Comparison of ENCODE assay signal across 8 cellular contexts in the genomic region with DNA sequence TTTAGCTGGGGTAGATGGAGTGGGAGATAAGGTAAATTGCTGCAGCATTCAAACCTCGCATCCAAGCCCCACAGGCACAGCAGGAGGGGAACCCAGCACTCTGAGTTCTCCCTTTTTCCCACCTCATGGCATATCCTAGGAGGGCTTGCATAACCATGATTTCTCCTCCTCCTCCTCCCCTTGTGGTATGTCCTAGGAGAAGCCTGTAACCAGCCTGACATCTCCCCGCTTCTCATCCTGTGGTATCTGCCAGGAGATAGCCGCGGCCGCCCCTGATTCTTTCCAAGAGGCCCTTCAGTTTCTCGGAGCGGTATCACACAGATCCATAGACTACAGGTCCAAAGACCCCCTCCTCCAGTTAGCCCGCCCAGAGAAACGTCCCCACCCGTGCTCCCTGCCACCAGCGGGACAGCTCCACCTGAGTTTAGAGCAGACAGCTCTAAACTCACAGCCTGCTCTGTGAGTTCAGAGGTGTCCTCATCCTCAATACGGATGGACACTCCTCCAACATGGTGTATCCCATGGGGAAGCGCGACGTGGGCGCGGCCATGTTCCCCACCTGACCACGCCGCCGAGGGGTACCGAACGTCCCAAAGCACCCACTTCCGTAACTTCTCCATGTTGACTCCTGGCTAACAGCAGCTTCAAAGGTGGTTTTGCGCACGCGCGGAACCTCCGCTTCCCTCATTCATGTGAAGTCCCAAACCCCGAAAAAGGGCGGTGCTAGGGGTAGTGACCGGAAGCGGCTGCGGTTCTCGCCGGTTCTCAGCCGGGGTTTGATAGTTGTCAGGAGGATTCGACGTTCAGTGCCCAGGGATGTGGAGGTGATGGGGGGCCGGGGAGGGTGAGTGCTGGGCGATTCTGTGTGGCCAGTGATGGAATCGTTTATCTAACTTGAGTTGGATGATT. TPM values are rescaled to one million over a fixed set of nuclear protein-coding genes. Genes with fewer than 3 reads are reported as not detected.
A peak's percentile ranks its signal among the peaks of the same experiment; 100 is the strongest.
DNase-seq lines count a peak whose midpoint lies in the region; ATAC-seq, FAIRE-seq and TF ChIP-seq lines count a peak whose summit lies in the region.

Gene ZNF81 (plus strand): TSS at position 739 of the 909 bp plus-strand sequence. CDS start 9,366 bp downstream, outside the sequence.

- H3K4me3 ChIP-seq in WERI-Rb-1 (ENCODE audit: low read depth, low read length) (peak within 1 kb of the TSS; percentile 59), bronchial epithelial cell (ENCODE audit: low read depth, low read length) (peak within 1 kb of the TSS; percentile 51), iPS-20b (ENCODE audit: low read length) (peak within 1 kb of the TSS; percentile 88), skin epidermis (peak within 1 kb of the TSS; percentile 41 to 58 (median 48))

- H3K9me3 ChIP-seq in WERI-Rb-1 (ENCODE audit: severe bottlenecking), result no peaks in the 10 kb centered on the region
- H3K9me3 ChIP-seq in iPS-20b (ENCODE audit: insufficient read depth, low read depth, low read length), result no peaks in the 10 kb centered on the region

- H3K27me3 ChIP-seq in WERI-Rb-1 (ENCODE audit: insufficient read depth, low read depth, severe bottlenecking) (peaks cover 5% of the 10 kb centered on the region), bronchial epithelial cell (ENCODE audit: control insufficient read depth, insufficient read depth, low read length) (no peaks in the 10 kb centered on the region), iPS-20b (ENCODE audit: insufficient read depth, low read length) (no peaks in the 10 kb centered on the region)

- peak within 1 kb of the TSS; percentile 63 for H3K27ac ChIP-seq in WERI-Rb-1
- peak within 1 kb of the TSS; percentile 74 for H3K27ac ChIP-seq in iPS-20b (ENCODE audit: low read length)
- H3K27ac ChIP-seq in skin epidermis, result peak within 1 kb of the TSS in 19 of 21 experiments; percentile 44 to 82 (median 68)

- peak; percentile 89 for DNase-seq in AG08395 (ENCODE audit: low spot score)
- DNase-seq in NCI-H2227 (lab: John Stamatoyannopoulos, UW; ENCODE audit: unreplicated experiment), result peak; percentile 100
- peak; percentile 98 for DNase-seq in WERI-Rb-1
- DNase-seq in bronchial epithelial cell (ENCODE audit: low read depth), result peak; percentile 90

- ATAC-seq in GM18909 (IDR thresholded peaks at IDR 0.05; ENCODE audit: poor library complexity, unreplicated experiment), result peak; percentile 93
- peak; percentile 85 for ATAC-seq in HG03159 (IDR thresholded peaks at IDR 0.05; ENCODE audit: unreplicated experiment)

- peak within 1 kb of the TSS; percentile 83 for H3K9ac ChIP-seq in iPS-20b (ENCODE audit: low read depth, low read length)

- no peak for TF ChIP-seq CTCF in WERI-Rb-1 (IDR thresholded peaks at IDR 0.05; ENCODE audit: low read depth, low read length)
- TF ChIP-seq CTCF in bronchial epithelial cell (IDR thresholded peaks at IDR 0.05; ENCODE audit: insufficient read depth, low read length, severe bottlenecking), result no peak

- peaks cover 6% of the 10 kb centered on the region; the same call in 1 of the 2 replicates for H3K4me1 ChIP-seq in iPS-20b (ENCODE audit: insufficient read depth, low read length)

- peak; percentile 83 for FAIRE-seq in bronchial epithelial cell (lab: Jason Lieb, UNC)

- no peaks in the 10 kb centered on the region for H3K36me3 ChIP-seq in WERI-Rb-1
- no peaks in the 10 kb centered on the region for H3K36me3 ChIP-seq in bronchial epithelial cell (ENCODE audit: control insufficient read depth, insufficient read depth, low read length)
- H3K36me3 ChIP-seq in iPS-20b (ENCODE audit: insufficient read depth, low read depth, low read length), result no peaks in the 10 kb centered on the region

RNA-seq across cellular contexts. Expression of gene ZNF81, which starts in this region (rescaled TPM):
- 2.4 and 3.8 TPM in 2 replicates for total RNA-seq in bronchial epithelial cell

Comparison
In these comparisons a context has a peak if more than half of its experiments do, and no peak if none do; other contexts are left out.
1. Peak in every context shown above with its lines: DNase-seq, ATAC-seq, H3K4me3 ChIP-seq and H3K27ac ChIP-seq.